In genomic region chr7:155602750-155603149, GRCh38 we compare ENCODE assay signal across 26 cellular contexts. TPM values are rescaled to one million over a fixed set of nuclear protein-coding genes. Genes with fewer than 3 reads are reported as not detected.
"Had no signal": no experiment of that assay in that cellular context is flagged by ENCODE, and none has a peak within 500 bp of the region (broad histone marks: within the 10 kb centered on the region; RNA-seq: fewer than 3 reads in every experiment).

No MANE protein-coding gene starts in this region.

- H3K36me3 ChIP-seq: esophagus squamous epithelium, gastroesophageal sphincter, tibial artery, WERI-Rb-1 had no signal

- DNase-seq: activated CD4-positive, alpha-beta T cell treated with anti-CD3 and anti-CD28 coated beads, Interleukin-2, amount 10 ng/mL, durations not matched to agents 7 days and 5 days; activated CD4-positive, CD25-positive, alpha-beta regulatory T cell treated with anti-CD3 and anti-CD28 coated beads, Interleukin-2, amount 50 U/mL, for 72 hours; activated CD8-positive, alpha-beta T cell treated with anti-CD3 and anti-CD28 coated beads for 36 hours; aorta; caudate nucleus; effector memory CD4-positive, alpha-beta T cell; esophagus squamous epithelium; left cardiac atrium; mucosa of descending colon; nephron progenitor cell; occipital lobe; stimulated activated CD4-positive, alpha-beta T cell treated with anti-CD3 and anti-CD28 coated beads, Interleukin-4, amount 100 ng/mL, for 24 hours; stimulated activated naive CD4-positive, alpha-beta T cell treated with Interleukin-2 at 50 U/mL for 16 hours; T-cell; tibial artery; WERI-Rb-1 had no signal

- ATAC-seq: activated CD8-positive, alpha-beta T cell treated with anti-CD3 and anti-CD28 coated beads for 36 hours; activated naive CD4-positive, alpha-beta T cell treated with anti-CD3 and anti-CD28 coated beads, Interleukin-2, amount 50 U/mL, for 72 hours; activated T-helper 17 cell treated with anti-CD3 and anti-CD28 coated beads, Interleukin-2, amount 50 U/mL, for 72 hours; gastroesophageal sphincter; left cardiac atrium; mucosa of descending colon; T-cell had no signal

- H3K27ac ChIP-seq: esophagus squamous epithelium, gastroesophageal sphincter, tibial artery, WERI-Rb-1 had no signal

- H3K9me3 ChIP-seq: esophagus squamous epithelium, gastroesophageal sphincter, mucosa of descending colon, tibial artery had no signal

- H3K4me1 ChIP-seq: tibial artery had no signal

- H3K4me3 ChIP-seq: esophagus squamous epithelium, gastroesophageal sphincter, mucosa of descending colon, tibial artery had no signal

RNA-seq across cellular contexts. Expression of gene CNPY1, which starts 56.4 kb away (rescaled TPM):
- total RNA-seq: activated CD4-positive, alpha-beta T cell treated with anti-CD3 and anti-CD28 coated beads, Interleukin-2, amount 10 ng/mL, durations not matched to agents 7 days and 5 days; activated CD8-positive, alpha-beta T cell treated with anti-CD3 and anti-CD28 coated beads for 36 hours; activated naive CD4-positive, alpha-beta T cell treated with anti-CD3 and anti-CD28 coated beads, Interleukin-2, amount 50 U/mL, for 72 hours; activated T-helper 17 cell treated with anti-CD3 and anti-CD28 coated beads, Interleukin-2, amount 50 U/mL, for 72 hours; aorta; dermis microvascular lymphatic vessel endothelial cell; esophagus squamous epithelium; gastroesophageal sphincter; left cardiac atrium; liver; mucosa of descending colon; posterior vena cava; renal cortical epithelial cell; subcutaneous adipose tissue; T-cell; ureter had no signal
- polyA plus RNA-seq: adipose tissue, aorta, liver had no signal
